ENCODE assay signal across 1 cellular context in the genomic region with DNA sequence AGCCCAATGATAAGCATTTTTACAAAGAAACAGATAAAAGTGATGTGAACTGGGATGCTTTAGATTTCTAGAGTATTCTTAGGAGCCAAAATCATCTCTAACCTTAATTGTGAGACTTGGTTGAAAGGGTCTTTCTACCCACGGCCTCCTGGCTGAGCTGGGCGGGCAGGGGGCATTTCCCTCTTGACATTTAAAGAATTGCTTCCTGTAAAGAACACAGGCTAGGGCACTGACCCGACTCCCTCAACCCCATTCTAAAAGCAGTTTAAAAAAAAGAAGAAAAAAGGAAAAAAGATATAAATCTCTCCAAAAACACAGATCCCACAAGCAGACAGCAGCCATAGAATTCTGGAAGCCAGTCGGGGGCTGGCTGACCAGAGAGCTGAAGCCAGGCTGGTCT.
TF ChIP-seq lines count a peak whose summit lies in the region.

No MANE protein-coding gene starts in this region.

TF ChIP-seq in SK-N-SH treated with all-trans-retinoic acid at 6 μM for 48 hours, 23 proteins besides CTCF, POLR2A, EP300 and RAD21 (continued from another document):
- TF ChIP-seq, protein P1, sequence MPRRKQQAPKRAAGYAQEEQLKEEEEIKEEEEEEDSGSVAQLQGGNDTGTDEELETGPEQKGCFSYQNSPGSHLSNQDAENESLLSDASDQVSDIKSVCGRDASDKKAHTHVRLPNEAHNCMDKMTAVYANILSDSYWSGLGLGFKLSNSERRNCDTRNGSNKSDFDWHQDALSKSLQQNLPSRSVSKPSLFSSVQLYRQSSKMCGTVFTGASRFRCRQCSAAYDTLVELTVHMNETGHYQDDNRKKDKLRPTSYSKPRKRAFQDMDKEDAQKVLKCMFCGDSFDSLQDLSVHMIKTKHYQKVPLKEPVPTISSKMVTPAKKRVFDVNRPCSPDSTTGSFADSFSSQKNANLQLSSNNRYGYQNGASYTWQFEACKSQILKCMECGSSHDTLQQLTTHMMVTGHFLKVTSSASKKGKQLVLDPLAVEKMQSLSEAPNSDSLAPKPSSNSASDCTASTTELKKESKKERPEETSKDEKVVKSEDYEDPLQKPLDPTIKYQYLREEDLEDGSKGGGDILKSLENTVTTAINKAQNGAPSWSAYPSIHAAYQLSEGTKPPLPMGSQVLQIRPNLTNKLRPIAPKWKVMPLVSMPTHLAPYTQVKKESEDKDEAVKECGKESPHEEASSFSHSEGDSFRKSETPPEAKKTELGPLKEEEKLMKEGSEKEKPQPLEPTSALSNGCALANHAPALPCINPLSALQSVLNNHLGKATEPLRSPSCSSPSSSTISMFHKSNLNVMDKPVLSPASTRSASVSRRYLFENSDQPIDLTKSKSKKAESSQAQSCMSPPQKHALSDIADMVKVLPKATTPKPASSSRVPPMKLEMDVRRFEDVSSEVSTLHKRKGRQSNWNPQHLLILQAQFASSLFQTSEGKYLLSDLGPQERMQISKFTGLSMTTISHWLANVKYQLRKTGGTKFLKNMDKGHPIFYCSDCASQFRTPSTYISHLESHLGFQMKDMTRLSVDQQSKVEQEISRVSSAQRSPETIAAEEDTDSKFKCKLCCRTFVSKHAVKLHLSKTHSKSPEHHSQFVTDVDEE (CRISPR knock-in tag; IDR thresholded peaks at IDR 0.05) = no peak
- no peak for TF ChIP-seq ZFP3 (CRISPR knock-in tag; IDR thresholded peaks at IDR 0.05)
- no peak for TF ChIP-seq ESRRG (CRISPR knock-in tag; IDR thresholded peaks at IDR 0.05)
